Comparison of ENCODE assay signal across 10 cellular contexts in the genomic region with DNA sequence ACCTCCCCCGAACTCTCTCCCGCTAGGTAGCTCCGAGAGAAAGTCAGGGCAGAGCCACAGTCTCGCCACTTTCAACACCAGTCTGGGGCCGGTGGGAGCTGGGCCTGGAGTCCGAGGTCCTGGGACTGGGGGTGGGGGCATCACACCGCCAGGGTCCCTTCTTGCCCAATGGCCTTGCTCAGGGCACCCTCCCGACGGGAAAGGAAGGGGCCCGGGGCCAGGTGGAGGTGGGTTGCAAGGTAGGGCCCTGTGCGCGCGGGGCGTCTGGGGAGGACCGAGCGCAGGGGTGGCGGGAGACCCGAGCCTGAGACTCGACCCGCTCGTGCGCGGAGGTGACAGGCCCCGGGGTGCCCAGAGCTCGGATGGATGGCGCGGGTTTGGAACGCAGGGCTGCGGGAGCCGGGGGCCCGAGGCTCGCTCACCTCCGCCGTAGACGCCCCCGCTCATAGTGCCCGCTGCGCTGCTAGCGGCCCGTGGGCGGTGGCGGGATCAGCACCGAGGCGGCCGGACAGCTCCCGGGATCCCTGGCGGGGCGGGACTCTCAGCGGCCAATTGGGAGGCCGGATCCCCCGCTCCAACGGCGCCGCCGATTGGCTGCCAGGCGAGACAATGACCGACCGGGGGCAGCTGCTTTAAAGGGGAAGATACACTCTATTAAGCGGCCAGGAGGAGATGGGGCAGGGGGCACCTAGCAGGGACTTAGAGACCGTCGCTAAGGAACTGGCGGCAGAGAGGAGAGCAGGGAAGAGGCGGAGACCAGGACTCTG. TPM values are rescaled to one million over a fixed set of nuclear protein-coding genes. Genes with fewer than 3 reads are reported as not detected.
DNase-seq lines count a peak whose midpoint lies in the region; ATAC-seq and TF ChIP-seq lines count a peak whose summit lies in the region.
"Had no signal": no experiment of that assay in that cellular context is flagged by ENCODE, and none has a peak within 500 bp of the region (broad histone marks: within the 10 kb centered on the region; RNA-seq: fewer than 3 reads in every experiment).

A gene (minus strand): TSS at position 541 of the 767 bp plus-strand sequence. CDS start 94 bp downstream, at position 447.

- in situ Hi-C loops in IMR-90 (cut with MboI; ENCODE audit: low sequenced_read_pairs) = no loop called here

- H3K36me3 ChIP-seq in IMR-90 (ENCODE audit: control insufficient read depth, insufficient read depth, low read length) = no peaks in the 10 kb centered on the region
- H3K36me3 ChIP-seq: BLaER1 treated with 17β-estradiol and CSF1 and Interleukin-3, amounts not matched to agents 10 nM and 100 nM had no signal

- ATAC-seq in IMR-90 (ENCODE audit: low read depth) (peak; percentile 98), HG03469 (IDR thresholded peaks at IDR 0.05; ENCODE audit: unreplicated experiment) (no peak), GM18505 (IDR thresholded peaks at IDR 0.05; ENCODE audit: unreplicated experiment) (no peak)

- dilution Hi-C loops in IMR-90 (cut with HindIII; ENCODE audit: low sequenced_read_pairs, unreplicated experiment) = no loop called here

- no peak within 1 kb of the TSS for H3K4ac ChIP-seq in IMR-90 (ENCODE audit: low read depth, low read length)

- peaks cover 2% of the 10 kb centered on the region; the same call in 1 of the 2 replicates for H3K9me3 ChIP-seq in IMR-90 (ENCODE audit: control insufficient read depth, insufficient read depth, low read length)

- H2AFZ ChIP-seq in IMR-90 (replicated peaks; ENCODE audit: low read length, poor library complexity) = peak within 1 kb of the TSS; percentile 71

- H3K9me1 ChIP-seq in IMR-90 (ENCODE audit: insufficient read depth, low read length) = no peaks in the 10 kb centered on the region

- H3K4me3 ChIP-seq in IMR-90 (ENCODE audit: insufficient read depth, low read depth, low read length) = no peak within 1 kb of the TSS
- H3K4me3 ChIP-seq: BLaER1 treated with 17β-estradiol and CSF1 and Interleukin-3, amounts not matched to agents 10 nM and 100 nM; SK-N-MC had no signal

- WGBS in IMR-90 (ENCODE audit: extremely low coverage in 2 of 2, insufficient read length in 1 of 2), 2 experiments = 11% methylated on average over 47 of the region's 63 CpGs; no CpG with 5 or more reads in 1 of the 2 experiments

- no peak within 1 kb of the TSS for H2AK9ac ChIP-seq in IMR-90 (replicated peaks; ENCODE audit: low read depth, low read length, poor library complexity)

- POLR2A ChIA-PET in IMR-90 (lab: Charles Lee; ENCODE audit: unreplicated experiment) = no interaction called here

- H2AK5ac ChIP-seq in IMR-90 (ENCODE audit: low read depth, low read length) = no peak within 1 kb of the TSS

- no peak within 1 kb of the TSS for H3K9ac ChIP-seq in IMR-90 (ENCODE audit: low read depth, low read length)
- H3K9ac ChIP-seq: BLaER1 treated with 17β-estradiol and CSF1 and Interleukin-3, amounts not matched to agents 10 nM and 100 nM had no signal

- H3K23ac ChIP-seq in IMR-90 (ENCODE audit: low read depth, low read length) = no peak within 1 kb of the TSS

- intact Hi-C loops in IMR-90 (cut with micrococcal nuclease) = no loop called here

- no peak within 1 kb of the TSS for H4K5ac ChIP-seq in IMR-90 (ENCODE audit: low read depth, low read length)

- peak within 1 kb of the TSS; percentile 71 for H3K4me2 ChIP-seq in IMR-90 (ENCODE audit: low read depth, low read length)

- H3K14ac ChIP-seq in IMR-90 (replicated peaks; ENCODE audit: low read depth, low read length) = no peak within 1 kb of the TSS

- no peak for TF ChIP-seq RAD21 in IMR-90 (IDR thresholded peaks at IDR 0.05; ENCODE audit: low read length)

- H3K27ac ChIP-seq in IMR-90 (ENCODE audit: insufficient read depth, low read length) = no peak within 1 kb of the TSS
- H3K27ac ChIP-seq: BLaER1 treated with 17β-estradiol and CSF1 and Interleukin-3, amounts not matched to agents 10 nM and 100 nM; SK-N-MC had no signal

- H3K18ac ChIP-seq in IMR-90 (ENCODE audit: low read depth, low read length) = no peak within 1 kb of the TSS

- H2BK20ac ChIP-seq in IMR-90 (ENCODE audit: low read depth, low read length) = no peak within 1 kb of the TSS

- no peak within 1 kb of the TSS for H4K91ac ChIP-seq in IMR-90 (ENCODE audit: insufficient read depth, low read depth, low read length)

- H3K79me1 ChIP-seq in IMR-90 (ENCODE audit: low read depth in 1 of 2, low read length in 2 of 2) = no peaks in the 10 kb centered on the region

- TF ChIP-seq POLR2A in IMR-90 (IDR thresholded peaks at IDR 0.05; ENCODE audit: low read depth, low read length) = no peak
- TF ChIP-seq POLR2A in GM18505 (IDR thresholded peaks at IDR 0.05; ENCODE audit: borderline replicate concordance, extremely low read depth, insufficient read depth, insufficient read length) = no peak

- DNase-seq in A172 (ENCODE audit: low spot score) (peak; percentile 26), IMR-90 (peak; percentile 18), RPMI8226 (peak; percentile 67), astrocyte of the hippocampus (ENCODE audit: low read depth, low spot score) (peak; percentile 71), islet precursor cell (peak; percentile 86)
- peak; percentile 20 for DNase-seq in stimulated activated CD8-positive, alpha-beta memory T cell treated with anti-CD3 and anti-CD28 coated beads, Interleukin-12 subunit alpha, Interleukin-12 subunit beta, amount 100 ng/mL, for 1 hour (ENCODE audit: low read depth)

- no peak within 1 kb of the TSS for H3K56ac ChIP-seq in IMR-90 (ENCODE audit: extremely low read depth, insufficient read depth, low read length)

- TF ChIP-seq CTCF in IMR-90 (conservative IDR thresholded peaks at IDR 0.05; ENCODE audit: low read depth, low read length) = no peak

- no peak within 1 kb of the TSS for H2BK5ac ChIP-seq in IMR-90 (ENCODE audit: low read depth, low read length, poor library complexity, severe bottlenecking)

- H4K8ac ChIP-seq in IMR-90 (ENCODE audit: low read depth in 2 of 2, low read length in 2 of 2) = no peak within 1 kb of the TSS

- CTCF ChIA-PET in IMR-90 (lab: Yijun Ruan, JAX) = no interaction called here

- no peak within 1 kb of the TSS for H2BK120ac ChIP-seq in IMR-90 (ENCODE audit: low read depth, low read length)

- no peaks in the 10 kb centered on the region for H3K4me1 ChIP-seq in IMR-90 (ENCODE audit: control insufficient read depth, insufficient read depth, low read length)

- H2BK15ac ChIP-seq in IMR-90 (ENCODE audit: low read depth, low read length) = no peak within 1 kb of the TSS

- peaks cover 27% of the 10 kb centered on the region for H3K27me3 ChIP-seq in IMR-90 (ENCODE audit: control insufficient read depth, insufficient read depth, low read length)

- BruUV-seq in IMR-90 (replicated peaks; lab: Mats Ljungman, UMichigan) = no TSS peak

- no peaks in the 10 kb centered on the region for H4K20me1 ChIP-seq in IMR-90 (ENCODE audit: insufficient read depth, low read length)
- H4K20me1 ChIP-seq: BLaER1 treated with 17β-estradiol and CSF1 and Interleukin-3, amounts not matched to agents 10 nM and 100 nM had no signal

TF ChIP-seq in IMR-90, 13 proteins besides CTCF, POLR2A, EP300 and RAD21:
- TF ChIP-seq BHLHE40 (IDR thresholded peaks at IDR 0.05; ENCODE audit: low read depth, low read length) = no peak
- TF ChIP-seq NFE2L2 (IDR thresholded peaks at IDR 0.05; ENCODE audit: low read depth, low read length) = no peak
- TF ChIP-seq MAFK (IDR thresholded peaks at IDR 0.05; ENCODE audit: low read depth, low read length) = no peak
TF ChIP-seq in IMR-90: peak in this region for 0.

RNA-seq across cellular contexts. Expression of the gene that starts here (rescaled TPM):
- not detected in 2 replicates for total RNA-seq in A172 (2014; rRNA removed; shearing (Covaris generic))
- not detected in 2 replicates for total RNA-seq in IMR-90 (2012; rRNA removed)
- polyA plus RNA-seq in IMR-90 (2012; rRNA removed) = not detected in 2 replicates
- polyA plus RNA-seq in IMR-90 (2012; cell fraction: cytosol; rRNA removed) = not detected in 2 replicates
- polyA plus RNA-seq in IMR-90 (2012; cell fraction: nucleus; rRNA removed; ENCODE audit: low replicate concordance) = not detected in 2 replicates

Comparison
In these comparisons a context has a peak if more than half of its experiments do, and no peak if none do; other contexts are left out.
1. Peak in DNase-seq in A172; RNA of the gene not detected or under 1 TPM.
2. Peak in DNase-seq, ATAC-seq and H3K4me2 ChIP-seq in IMR-90; RNA of the gene not detected or under 1 TPM.
3. DNase-seq: peak in every context shown above with its lines; median percentile 86 in islet precursor cell; 71 in astrocyte of the hippocampus; 67 in RPMI8226; 26 in A172; 20 in stimulated activated CD8-positive, alpha-beta memory T cell treated with anti-CD3 and anti-CD28 coated beads, Interleukin-12 subunit alpha, Interleukin-12 subunit beta, amount 100 ng/mL, for 1 hour; 18 in IMR-90.